19 cellular contexts compared by ENCODE assay signal in genomic region chr16:56842133-56842532, GRCh38. TPM values are rescaled to one million over a fixed set of nuclear protein-coding genes. Genes with fewer than 3 reads are reported as not detected.
DNase-seq lines count a peak whose midpoint lies in the region; ATAC-seq lines count a peak whose summit lies in the region.
"Had no signal": no experiment of that assay in that cellular context is flagged by ENCODE, and none has a peak within 500 bp of the region (broad histone marks: within the 10 kb centered on the region; RNA-seq: fewer than 3 reads in every experiment).

No MANE protein-coding gene starts in this region.

- H3K27me3 Mint-ChIP-seq in activated T-helper 17 cell treated with anti-CD3 and anti-CD28 coated beads, Interleukin-2, amount 50 U/mL, for 72 hours: no peaks in the 10 kb centered on the region
- H3K27me3 Mint-ChIP-seq: CD4-positive, alpha-beta T cell; CD8-positive, alpha-beta memory T cell had no signal

- peaks cover 84% of the 10 kb centered on the region for H3K36me3 Mint-ChIP-seq in activated T-helper 17 cell treated with anti-CD3 and anti-CD28 coated beads, Interleukin-2, amount 50 U/mL, for 72 hours (ENCODE audit: low read depth)
- peaks cover 91% of the 10 kb centered on the region for H3K36me3 Mint-ChIP-seq in stimulated activated effector memory CD8-positive, alpha-beta T cell treated with anti-CD3 and anti-CD28 coated beads, Interleukin-12 subunit alpha, Interleukin-12 subunit beta, amount 100 ng/mL, for 72 hours

- DNase-seq in activated CD8-positive, alpha-beta memory T cell treated with anti-CD3 and anti-CD28 coated beads, Interleukin-2, amount 50 U/mL, for 48 hours: peak; percentile 23
- no peak for DNase-seq in activated CD8-positive, alpha-beta memory T cell treated with anti-CD3 and anti-CD28 coated beads, Interleukin-2, amount 50 U/mL, for 4 hours
- no peak for DNase-seq in stimulated activated effector memory CD8-positive, alpha-beta T cell treated with anti-CD3 and anti-CD28 coated beads, Interleukin-12 subunit alpha, Interleukin-12 subunit beta, amount 100 ng/mL, for 72 hours (ENCODE audit: low spot score in 2 of 2)
- DNase-seq: 8988T; ACHN; AML-193; BE2C; Calu3; CD4-positive, alpha-beta T cell; CD8-positive, alpha-beta memory T cell; DMS153; DND-41; GOT3; HFFc6 had no signal

- H3K27ac Mint-ChIP-seq in activated T-helper 17 cell treated with anti-CD3 and anti-CD28 coated beads, Interleukin-2, amount 50 U/mL, for 72 hours: peak overlapping the region; percentile 48
- H3K27ac Mint-ChIP-seq in stimulated activated effector memory CD8-positive, alpha-beta T cell treated with anti-CD3 and anti-CD28 coated beads, Interleukin-12 subunit alpha, Interleukin-12 subunit beta, amount 100 ng/mL, for 72 hours: peak overlapping the region; percentile 60
- H3K27ac Mint-ChIP-seq: CD4-positive, alpha-beta T cell had no signal

- no peak for ATAC-seq in activated T-helper 17 cell treated with anti-CD3 and anti-CD28 coated beads, Interleukin-2, amount 50 U/mL, for 72 hours (replicated peaks)
- ATAC-seq in stimulated activated effector memory CD8-positive, alpha-beta T cell treated with anti-CD3 and anti-CD28 coated beads, Interleukin-12 subunit alpha, Interleukin-12 subunit beta, amount 100 ng/mL, for 72 hours: no peak
- no peak for ATAC-seq in esophagus mucosa
- ATAC-seq in HG02588 (IDR thresholded peaks at IDR 0.05; ENCODE audit: unreplicated experiment): no peak
- ATAC-seq: A549 had no signal

- H3K4me1 Mint-ChIP-seq in activated T-helper 17 cell treated with anti-CD3 and anti-CD28 coated beads, Interleukin-2, amount 50 U/mL, for 72 hours: no peaks in the 10 kb centered on the region
- H3K4me1 Mint-ChIP-seq in stimulated activated effector memory CD8-positive, alpha-beta T cell treated with anti-CD3 and anti-CD28 coated beads, Interleukin-12 subunit alpha, Interleukin-12 subunit beta, amount 100 ng/mL, for 72 hours: peaks cover 6% of the 10 kb centered on the region

- no peaks in the 10 kb centered on the region for H3K9me3 Mint-ChIP-seq in activated T-helper 17 cell treated with anti-CD3 and anti-CD28 coated beads, Interleukin-2, amount 50 U/mL, for 72 hours
- H3K9me3 Mint-ChIP-seq in stimulated activated effector memory CD8-positive, alpha-beta T cell treated with anti-CD3 and anti-CD28 coated beads, Interleukin-12 subunit alpha, Interleukin-12 subunit beta, amount 100 ng/mL, for 72 hours: no peaks in the 10 kb centered on the region
- H3K9me3 Mint-ChIP-seq: CD14-positive monocyte; CD4-positive, alpha-beta T cell; CD8-positive, alpha-beta memory T cell; HFFc6 had no signal

- H3K4me3 Mint-ChIP-seq in activated T-helper 17 cell treated with anti-CD3 and anti-CD28 coated beads, Interleukin-2, amount 50 U/mL, for 72 hours: no peak overlapping the region
- H3K4me3 Mint-ChIP-seq in stimulated activated effector memory CD8-positive, alpha-beta T cell treated with anti-CD3 and anti-CD28 coated beads, Interleukin-12 subunit alpha, Interleukin-12 subunit beta, amount 100 ng/mL, for 72 hours: no peak overlapping the region
- H3K4me3 Mint-ChIP-seq: CD14-positive monocyte; CD4-positive, alpha-beta T cell; CD8-positive, alpha-beta memory T cell; HFFc6 had no signal

RNA-seq across cellular contexts. Expression of gene SLC12A3, which starts 22.9 kb away (rescaled TPM):
- total RNA-seq in activated T-helper 17 cell treated with anti-CD3 and anti-CD28 coated beads, Interleukin-2, amount 50 U/mL, for 72 hours: not detected
- not detected for total RNA-seq in esophagus mucosa
- total RNA-seq: Calu3; CD4-positive, alpha-beta T cell; CD8-positive, alpha-beta memory T cell; HFFc6 had no signal
